Comparison of ENCODE assay signal across 1 cellular context in genomic region chr9:128027705-128028104, GRCh38.
TF ChIP-seq lines count a peak whose summit lies in the region.

No MANE protein-coding gene starts in this region.

TF ChIP-seq in K562, 482 proteins besides CTCF, POLR2A, EP300 and RAD21:
- TF ChIP-seq BHLHE40 (IDR thresholded peaks at IDR 0.05; ENCODE audit: low read length) (peak; percentile 58), TEAD4 (IDR thresholded peaks at IDR 0.05; ENCODE audit: low read length) (no peak), TEAD4 (CRISPR knock-in tag; IDR thresholded peaks at IDR 0.05; ENCODE audit: borderline replicate concordance) (no peak), ZNF184 (CRISPR knock-in tag; IDR thresholded peaks at IDR 0.05) (no peak), JUND (IDR thresholded peaks at IDR 0.05; ENCODE audit: borderline replicate concordance, low read depth, low read length) (peak; percentile 81), JUND (tag; IDR thresholded peaks at IDR 0.05; ENCODE audit: borderline replicate concordance, low read depth, low read length) (peak; percentile 46; the same call in 1 of the 3 replicates), BRCA1 (IDR thresholded peaks at IDR 0.05) (no peak), BRCA1 (CRISPR knock-in tag; IDR thresholded peaks at IDR 0.05) (no peak), ZEB2 (IDR thresholded peaks at IDR 0.05) (0 out of 2 replicates have a peak, but pooled peaks have one; percentile 16), CBFA2T3 (IDR thresholded peaks at IDR 0.05) (peak; percentile 32; the same call in 1 of the 2 replicates), KDM1A (IDR thresholded peaks at IDR 0.05) (peak; percentile 51 to 60; a peak in 3 of 4 replicates), CEBPZ (IDR thresholded peaks at IDR 0.05; ENCODE audit: borderline replicate concordance, low read depth, low read length) (no peak), SMARCE1 (IDR thresholded peaks at IDR 0.05) (0 out of 2 replicates have a peak, but pooled peaks have one; percentile 31), ARID1B (IDR thresholded peaks at IDR 0.05) (peak; percentile 31), MEIS2 (IDR thresholded peaks at IDR 0.05; ENCODE audit: partially characterized antibody) (peak; percentile 74), RCOR1 (IDR thresholded peaks at IDR 0.05; ENCODE audit: borderline replicate concordance in 1 of 2, low read depth in 2 of 2, low read length in 2 of 2) (peak in 1 of 2 experiments; percentile 29; a peak in 1 of 4 replicates), ATF3 (IDR thresholded peaks at IDR 0.05) (peak; percentile 79), ATF3 (CRISPR knock-in tag; conservative IDR thresholded peaks at IDR 0.05) (no peak), SOX6 (IDR thresholded peaks at IDR 0.05) (peak; percentile 66), FOSL1 (tag; conservative IDR thresholded peaks at IDR 0.05) (peak; percentile 84), TRIM28 (IDR thresholded peaks at IDR 0.05) (no peak), RBM25 (IDR thresholded peaks at IDR 0.05; ENCODE audit: low read depth, low read length, severe bottlenecking) (no peak), JUN (IDR thresholded peaks at IDR 0.05; ENCODE audit: borderline replicate concordance, low read depth, low read length) (0 out of 2 replicates have a peak, but pooled peaks have one; percentile 8), JUN (CRISPR knock-in tag; IDR thresholded peaks at IDR 0.05; ENCODE audit: borderline replicate concordance) (no peak), ZFX (CRISPR knock-in tag; IDR thresholded peaks at IDR 0.05) (no peak), TARDBP (IDR thresholded peaks at IDR 0.05) (no peak)
- TF ChIP-seq, protein P1, sequence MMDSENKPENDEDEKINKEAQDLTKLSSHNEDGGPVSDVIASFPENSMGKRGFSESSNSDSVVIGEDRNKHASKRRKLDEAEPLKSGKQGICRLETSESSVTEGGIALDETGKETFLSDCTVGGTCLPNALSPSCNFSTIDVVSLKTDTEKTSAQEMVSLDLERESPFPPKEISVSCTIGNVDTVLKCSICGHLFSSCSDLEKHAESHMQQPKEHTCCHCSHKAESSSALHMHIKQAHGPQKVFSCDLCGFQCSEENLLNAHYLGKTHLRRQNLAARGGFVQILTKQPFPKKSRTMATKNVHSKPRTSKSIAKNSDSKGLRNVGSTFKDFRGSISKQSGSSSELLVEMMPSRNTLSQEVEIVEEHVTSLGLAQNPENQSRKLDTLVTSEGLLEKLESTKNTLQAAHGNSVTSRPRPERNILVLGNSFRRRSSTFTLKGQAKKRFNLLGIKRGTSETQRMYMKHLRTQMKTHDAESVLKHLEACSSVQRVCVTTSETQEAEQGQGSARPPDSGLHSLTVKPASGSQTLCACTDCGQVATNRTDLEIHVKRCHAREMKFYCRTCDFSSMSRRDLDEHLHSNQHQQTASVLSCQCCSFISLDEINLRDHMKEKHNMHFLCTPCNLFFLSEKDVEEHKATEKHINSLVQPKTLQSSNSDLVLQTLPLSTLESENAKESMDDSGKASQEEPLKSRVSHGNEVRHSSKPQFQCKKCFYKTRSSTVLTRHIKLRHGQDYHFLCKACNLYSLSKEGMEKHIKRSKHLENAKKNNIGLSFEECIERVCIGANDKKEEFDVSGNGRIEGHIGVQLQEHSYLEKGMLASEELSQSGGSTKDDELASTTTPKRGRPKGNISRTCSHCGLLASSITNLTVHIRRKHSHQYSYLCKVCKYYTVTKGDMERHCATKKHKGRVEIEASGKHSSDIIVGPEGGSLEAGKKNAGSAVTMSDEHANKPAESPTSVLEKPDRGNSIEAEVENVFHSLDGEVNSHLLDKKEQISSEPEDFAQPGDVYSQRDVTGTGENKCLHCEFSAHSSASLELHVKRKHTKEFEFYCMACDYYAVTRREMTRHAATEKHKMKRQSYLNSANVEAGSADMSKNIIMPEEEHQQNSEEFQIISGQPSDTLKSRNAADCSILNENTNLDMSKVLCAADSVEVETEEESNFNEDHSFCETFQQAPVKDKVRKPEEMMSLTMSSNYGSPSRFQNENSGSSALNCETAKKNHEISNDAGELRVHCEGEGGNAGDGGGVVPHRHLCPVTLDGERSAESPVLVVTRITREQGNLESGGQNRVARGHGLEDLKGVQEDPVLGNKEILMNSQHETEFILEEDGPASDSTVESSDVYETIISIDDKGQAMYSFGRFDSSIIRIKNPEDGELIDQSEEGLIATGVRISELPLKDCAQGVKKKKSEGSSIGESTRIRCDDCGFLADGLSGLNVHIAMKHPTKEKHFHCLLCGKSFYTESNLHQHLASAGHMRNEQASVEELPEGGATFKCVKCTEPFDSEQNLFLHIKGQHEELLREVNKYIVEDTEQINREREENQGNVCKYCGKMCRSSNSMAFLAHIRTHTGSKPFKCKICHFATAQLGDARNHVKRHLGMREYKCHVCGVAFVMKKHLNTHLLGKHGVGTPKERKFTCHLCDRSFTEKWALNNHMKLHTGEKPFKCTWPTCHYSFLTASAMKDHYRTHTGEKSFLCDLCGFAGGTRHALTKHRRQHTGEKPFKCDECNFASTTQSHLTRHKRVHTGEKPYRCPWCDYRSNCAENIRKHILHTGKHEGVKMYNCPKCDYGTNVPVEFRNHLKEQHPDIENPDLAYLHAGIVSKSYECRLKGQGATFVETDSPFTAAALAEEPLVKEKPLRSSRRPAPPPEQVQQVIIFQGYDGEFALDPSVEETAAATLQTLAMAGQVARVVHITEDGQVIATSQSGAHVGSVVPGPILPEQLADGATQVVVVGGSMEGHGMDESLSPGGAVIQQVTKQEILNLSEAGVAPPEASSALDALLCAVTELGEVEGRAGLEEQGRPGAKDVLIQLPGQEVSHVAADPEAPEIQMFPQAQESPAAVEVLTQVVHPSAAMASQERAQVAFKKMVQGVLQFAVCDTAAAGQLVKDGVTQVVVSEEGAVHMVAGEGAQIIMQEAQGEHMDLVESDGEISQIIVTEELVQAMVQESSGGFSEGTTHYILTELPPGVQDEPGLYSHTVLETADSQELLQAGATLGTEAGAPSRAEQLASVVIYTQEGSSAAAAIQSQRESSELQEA (IDR thresholded peaks at IDR 0.05; ENCODE audit: low read depth) = no peak
- TF ChIP-seq, protein P2, sequence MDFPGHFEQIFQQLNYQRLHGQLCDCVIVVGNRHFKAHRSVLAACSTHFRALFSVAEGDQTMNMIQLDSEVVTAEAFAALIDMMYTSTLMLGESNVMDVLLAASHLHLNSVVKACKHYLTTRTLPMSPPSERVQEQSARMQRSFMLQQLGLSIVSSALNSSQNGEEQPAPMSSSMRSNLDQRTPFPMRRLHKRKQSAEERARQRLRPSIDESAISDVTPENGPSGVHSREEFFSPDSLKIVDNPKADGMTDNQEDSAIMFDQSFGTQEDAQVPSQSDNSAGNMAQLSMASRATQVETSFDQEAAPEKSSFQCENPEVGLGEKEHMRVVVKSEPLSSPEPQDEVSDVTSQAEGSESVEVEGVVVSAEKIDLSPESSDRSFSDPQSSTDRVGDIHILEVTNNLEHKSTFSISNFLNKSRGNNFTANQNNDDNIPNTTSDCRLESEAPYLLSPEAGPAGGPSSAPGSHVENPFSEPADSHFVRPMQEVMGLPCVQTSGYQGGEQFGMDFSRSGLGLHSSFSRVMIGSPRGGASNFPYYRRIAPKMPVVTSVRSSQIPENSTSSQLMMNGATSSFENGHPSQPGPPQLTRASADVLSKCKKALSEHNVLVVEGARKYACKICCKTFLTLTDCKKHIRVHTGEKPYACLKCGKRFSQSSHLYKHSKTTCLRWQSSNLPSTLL (IDR thresholded peaks at IDR 0.05) = no peak
- TF ChIP-seq, protein P3, sequence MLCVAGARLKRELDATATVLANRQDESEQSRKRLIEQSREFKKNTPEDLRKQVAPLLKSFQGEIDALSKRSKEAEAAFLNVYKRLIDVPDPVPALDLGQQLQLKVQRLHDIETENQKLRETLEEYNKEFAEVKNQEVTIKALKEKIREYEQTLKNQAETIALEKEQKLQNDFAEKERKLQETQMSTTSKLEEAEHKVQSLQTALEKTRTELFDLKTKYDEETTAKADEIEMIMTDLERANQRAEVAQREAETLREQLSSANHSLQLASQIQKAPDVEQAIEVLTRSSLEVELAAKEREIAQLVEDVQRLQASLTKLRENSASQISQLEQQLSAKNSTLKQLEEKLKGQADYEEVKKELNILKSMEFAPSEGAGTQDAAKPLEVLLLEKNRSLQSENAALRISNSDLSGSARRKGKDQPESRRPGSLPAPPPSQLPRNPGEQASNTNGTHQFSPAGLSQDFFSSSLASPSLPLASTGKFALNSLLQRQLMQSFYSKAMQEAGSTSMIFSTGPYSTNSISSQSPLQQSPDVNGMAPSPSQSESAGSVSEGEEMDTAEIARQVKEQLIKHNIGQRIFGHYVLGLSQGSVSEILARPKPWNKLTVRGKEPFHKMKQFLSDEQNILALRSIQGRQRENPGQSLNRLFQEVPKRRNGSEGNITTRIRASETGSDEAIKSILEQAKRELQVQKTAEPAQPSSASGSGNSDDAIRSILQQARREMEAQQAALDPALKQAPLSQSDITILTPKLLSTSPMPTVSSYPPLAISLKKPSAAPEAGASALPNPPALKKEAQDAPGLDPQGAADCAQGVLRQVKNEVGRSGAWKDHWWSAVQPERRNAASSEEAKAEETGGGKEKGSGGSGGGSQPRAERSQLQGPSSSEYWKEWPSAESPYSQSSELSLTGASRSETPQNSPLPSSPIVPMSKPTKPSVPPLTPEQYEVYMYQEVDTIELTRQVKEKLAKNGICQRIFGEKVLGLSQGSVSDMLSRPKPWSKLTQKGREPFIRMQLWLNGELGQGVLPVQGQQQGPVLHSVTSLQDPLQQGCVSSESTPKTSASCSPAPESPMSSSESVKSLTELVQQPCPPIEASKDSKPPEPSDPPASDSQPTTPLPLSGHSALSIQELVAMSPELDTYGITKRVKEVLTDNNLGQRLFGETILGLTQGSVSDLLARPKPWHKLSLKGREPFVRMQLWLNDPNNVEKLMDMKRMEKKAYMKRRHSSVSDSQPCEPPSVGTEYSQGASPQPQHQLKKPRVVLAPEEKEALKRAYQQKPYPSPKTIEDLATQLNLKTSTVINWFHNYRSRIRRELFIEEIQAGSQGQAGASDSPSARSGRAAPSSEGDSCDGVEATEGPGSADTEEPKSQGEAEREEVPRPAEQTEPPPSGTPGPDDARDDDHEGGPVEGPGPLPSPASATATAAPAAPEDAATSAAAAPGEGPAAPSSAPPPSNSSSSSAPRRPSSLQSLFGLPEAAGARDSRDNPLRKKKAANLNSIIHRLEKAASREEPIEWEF (CRISPR knock-in tag; IDR thresholded peaks at IDR 0.05) = no peak
- TF ChIP-seq, protein P4, sequence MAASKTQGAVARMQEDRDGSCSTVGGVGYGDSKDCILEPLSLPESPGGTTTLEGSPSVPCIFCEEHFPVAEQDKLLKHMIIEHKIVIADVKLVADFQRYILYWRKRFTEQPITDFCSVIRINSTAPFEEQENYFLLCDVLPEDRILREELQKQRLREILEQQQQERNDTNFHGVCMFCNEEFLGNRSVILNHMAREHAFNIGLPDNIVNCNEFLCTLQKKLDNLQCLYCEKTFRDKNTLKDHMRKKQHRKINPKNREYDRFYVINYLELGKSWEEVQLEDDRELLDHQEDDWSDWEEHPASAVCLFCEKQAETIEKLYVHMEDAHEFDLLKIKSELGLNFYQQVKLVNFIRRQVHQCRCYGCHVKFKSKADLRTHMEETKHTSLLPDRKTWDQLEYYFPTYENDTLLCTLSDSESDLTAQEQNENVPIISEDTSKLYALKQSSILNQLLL (CRISPR knock-in tag; IDR thresholded peaks at IDR 0.05; ENCODE audit: borderline replicate concordance) = no peak
